In the genomic region with DNA sequence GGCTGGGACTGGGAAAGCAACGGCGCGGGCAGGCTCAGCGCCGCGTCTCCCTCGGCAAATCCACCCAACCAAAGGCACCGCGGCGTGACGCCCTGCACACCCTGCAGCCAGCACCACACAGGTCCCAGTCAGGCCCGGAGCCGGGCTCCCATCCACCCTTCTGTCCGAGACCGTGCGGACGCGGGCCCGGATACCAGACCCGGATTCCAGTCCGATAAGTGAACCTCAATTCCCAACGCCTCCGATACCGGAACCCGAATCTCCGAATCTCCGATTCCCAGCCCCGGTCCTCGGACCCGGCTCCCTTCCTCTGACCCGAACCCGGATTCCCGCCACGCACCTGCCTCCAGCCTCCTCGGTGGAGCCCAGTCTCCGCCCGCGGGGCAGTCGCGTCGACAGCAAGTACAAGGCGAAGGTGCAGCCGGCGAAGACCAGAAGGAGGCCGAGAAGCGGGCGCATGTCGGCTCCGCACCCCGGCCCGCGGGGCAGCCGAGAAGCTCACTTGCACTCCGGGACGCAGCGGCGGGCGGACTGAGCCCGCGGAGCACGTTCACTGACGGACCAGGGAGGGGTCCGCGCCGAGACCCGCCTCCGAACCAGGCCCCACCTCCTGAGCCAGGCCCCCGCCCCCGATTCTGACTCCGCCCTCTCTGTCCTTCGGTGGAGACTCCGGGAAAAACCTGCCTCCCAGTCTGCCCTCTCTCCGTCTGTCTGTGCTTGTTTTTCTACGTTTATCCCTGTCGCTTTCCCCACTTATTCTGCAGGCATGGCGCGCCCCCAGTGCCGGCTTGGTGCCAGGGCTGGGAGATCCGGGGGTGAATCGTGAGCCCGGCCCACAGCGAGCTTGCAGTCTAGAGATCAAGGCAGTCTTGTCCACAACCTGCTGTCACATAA, we compare ENCODE assay signal across 1 cellular context.
TF ChIP-seq lines count a peak whose summit lies in the region.

A gene (minus strand): TSS at position 533 of the 894 bp plus-strand sequence. CDS start 74 bp downstream, at position 459.

TF ChIP-seq in HEK293, 187 proteins besides CTCF, POLR2A, EP300 and RAD21 (continued from another document and continues in another):
- TF ChIP-seq, protein P1, sequence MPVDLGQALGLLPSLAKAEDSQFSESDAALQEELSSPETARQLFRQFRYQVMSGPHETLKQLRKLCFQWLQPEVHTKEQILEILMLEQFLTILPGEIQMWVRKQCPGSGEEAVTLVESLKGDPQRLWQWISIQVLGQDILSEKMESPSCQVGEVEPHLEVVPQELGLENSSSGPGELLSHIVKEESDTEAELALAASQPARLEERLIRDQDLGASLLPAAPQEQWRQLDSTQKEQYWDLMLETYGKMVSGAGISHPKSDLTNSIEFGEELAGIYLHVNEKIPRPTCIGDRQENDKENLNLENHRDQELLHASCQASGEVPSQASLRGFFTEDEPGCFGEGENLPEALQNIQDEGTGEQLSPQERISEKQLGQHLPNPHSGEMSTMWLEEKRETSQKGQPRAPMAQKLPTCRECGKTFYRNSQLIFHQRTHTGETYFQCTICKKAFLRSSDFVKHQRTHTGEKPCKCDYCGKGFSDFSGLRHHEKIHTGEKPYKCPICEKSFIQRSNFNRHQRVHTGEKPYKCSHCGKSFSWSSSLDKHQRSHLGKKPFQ (tag by site-specific recombination; IDR thresholded peaks at IDR 0.05): no peak
- TF ChIP-seq, protein P2, sequence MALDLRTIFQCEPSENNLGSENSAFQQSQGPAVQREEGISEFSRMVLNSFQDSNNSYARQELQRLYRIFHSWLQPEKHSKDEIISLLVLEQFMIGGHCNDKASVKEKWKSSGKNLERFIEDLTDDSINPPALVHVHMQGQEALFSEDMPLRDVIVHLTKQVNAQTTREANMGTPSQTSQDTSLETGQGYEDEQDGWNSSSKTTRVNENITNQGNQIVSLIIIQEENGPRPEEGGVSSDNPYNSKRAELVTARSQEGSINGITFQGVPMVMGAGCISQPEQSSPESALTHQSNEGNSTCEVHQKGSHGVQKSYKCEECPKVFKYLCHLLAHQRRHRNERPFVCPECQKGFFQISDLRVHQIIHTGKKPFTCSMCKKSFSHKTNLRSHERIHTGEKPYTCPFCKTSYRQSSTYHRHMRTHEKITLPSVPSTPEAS (tag by site-specific recombination; IDR thresholded peaks at IDR 0.05): peak; percentile 73
- TF ChIP-seq GLI4 (tag by site-specific recombination; IDR thresholded peaks at IDR 0.05): peak; percentile 94
- peak; percentile 32 for TF ChIP-seq PRDM1 (tag by site-specific recombination; IDR thresholded peaks at IDR 0.05)
- TF ChIP-seq GLIS1 (tag by site-specific recombination; IDR thresholded peaks at IDR 0.05): no peak
- peak; percentile 97 for TF ChIP-seq ZNF501 (tag by site-specific recombination; IDR thresholded peaks at IDR 0.05)
- TF ChIP-seq ZBTB20 (tag by site-specific recombination; IDR thresholded peaks at IDR 0.05): peak; percentile 70
- no peak for TF ChIP-seq ZNF473 (tag by site-specific recombination; IDR thresholded peaks at IDR 0.05)
- no peak for TF ChIP-seq ZNF529 (tag by site-specific recombination; IDR thresholded peaks at IDR 0.05; ENCODE audit: insufficient replicate concordance)
- TF ChIP-seq ZNF561 (tag by site-specific recombination; IDR thresholded peaks at IDR 0.05; ENCODE audit: borderline replicate concordance): peak; percentile 94
- TF ChIP-seq, protein P3, sequence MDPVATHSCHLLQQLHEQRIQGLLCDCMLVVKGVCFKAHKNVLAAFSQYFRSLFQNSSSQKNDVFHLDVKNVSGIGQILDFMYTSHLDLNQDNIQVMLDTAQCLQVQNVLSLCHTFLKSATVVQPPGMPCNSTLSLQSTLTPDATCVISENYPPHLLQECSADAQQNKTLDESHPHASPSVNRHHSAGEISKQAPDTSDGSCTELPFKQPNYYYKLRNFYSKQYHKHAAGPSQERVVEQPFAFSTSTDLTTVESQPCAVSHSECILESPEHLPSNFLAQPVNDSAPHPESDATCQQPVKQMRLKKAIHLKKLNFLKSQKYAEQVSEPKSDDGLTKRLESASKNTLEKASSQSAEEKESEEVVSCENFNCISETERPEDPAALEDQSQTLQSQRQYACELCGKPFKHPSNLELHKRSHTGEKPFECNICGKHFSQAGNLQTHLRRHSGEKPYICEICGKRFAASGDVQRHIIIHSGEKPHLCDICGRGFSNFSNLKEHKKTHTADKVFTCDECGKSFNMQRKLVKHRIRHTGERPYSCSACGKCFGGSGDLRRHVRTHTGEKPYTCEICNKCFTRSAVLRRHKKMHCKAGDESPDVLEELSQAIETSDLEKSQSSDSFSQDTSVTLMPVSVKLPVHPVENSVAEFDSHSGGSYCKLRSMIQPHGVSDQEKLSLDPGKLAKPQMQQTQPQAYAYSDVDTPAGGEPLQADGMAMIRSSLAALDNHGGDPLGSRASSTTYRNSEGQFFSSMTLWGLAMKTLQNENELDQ (tag by site-specific recombination; IDR thresholded peaks at IDR 0.05; ENCODE audit: low read depth): no peak
- TF ChIP-seq ZNF121 (tag by site-specific recombination; IDR thresholded peaks at IDR 0.05): peak; percentile 74
- TF ChIP-seq, protein P4, sequence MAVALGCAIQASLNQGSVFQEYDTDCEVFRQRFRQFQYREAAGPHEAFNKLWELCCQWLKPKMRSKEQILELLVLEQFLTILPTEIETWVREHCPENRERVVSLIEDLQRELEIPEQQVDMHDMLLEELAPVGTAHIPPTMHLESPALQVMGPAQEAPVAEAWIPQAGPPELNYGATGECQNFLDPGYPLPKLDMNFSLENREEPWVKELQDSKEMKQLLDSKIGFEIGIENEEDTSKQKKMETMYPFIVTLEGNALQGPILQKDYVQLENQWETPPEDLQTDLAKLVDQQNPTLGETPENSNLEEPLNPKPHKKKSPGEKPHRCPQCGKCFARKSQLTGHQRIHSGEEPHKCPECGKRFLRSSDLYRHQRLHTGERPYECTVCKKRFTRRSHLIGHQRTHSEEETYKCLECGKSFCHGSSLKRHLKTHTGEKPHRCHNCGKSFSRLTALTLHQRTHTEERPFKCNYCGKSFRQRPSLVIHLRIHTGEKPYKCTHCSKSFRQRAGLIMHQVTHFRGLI (tag by site-specific recombination; IDR thresholded peaks at IDR 0.05): no peak; the same call in 1 of the 2 replicates
- TF ChIP-seq ZNF391 (tag by site-specific recombination; IDR thresholded peaks at IDR 0.05; ENCODE audit: borderline replicate concordance, low read depth): peak; percentile 54; the same call in 1 of the 2 replicates
- no peak for TF ChIP-seq ZNF223 (tag by site-specific recombination; IDR thresholded peaks at IDR 0.05)
- peak; percentile 99 for TF ChIP-seq ZNF660 (tag by site-specific recombination; IDR thresholded peaks at IDR 0.05)
- TF ChIP-seq SCRT2 (tag by site-specific recombination; IDR thresholded peaks at IDR 0.05): no peak; the same call in none of the 2 replicates
- TF ChIP-seq ZNF747 (tag by site-specific recombination; IDR thresholded peaks at IDR 0.05): no peak
- TF ChIP-seq, protein P5, sequence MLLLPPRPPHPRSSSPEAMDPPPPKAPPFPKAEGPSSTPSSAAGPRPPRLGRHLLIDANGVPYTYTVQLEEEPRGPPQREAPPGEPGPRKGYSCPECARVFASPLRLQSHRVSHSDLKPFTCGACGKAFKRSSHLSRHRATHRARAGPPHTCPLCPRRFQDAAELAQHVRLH (tag by site-specific recombination; IDR thresholded peaks at IDR 0.05): peak; percentile 73; the same call in 1 of the 2 replicates
- TF ChIP-seq, protein P6, sequence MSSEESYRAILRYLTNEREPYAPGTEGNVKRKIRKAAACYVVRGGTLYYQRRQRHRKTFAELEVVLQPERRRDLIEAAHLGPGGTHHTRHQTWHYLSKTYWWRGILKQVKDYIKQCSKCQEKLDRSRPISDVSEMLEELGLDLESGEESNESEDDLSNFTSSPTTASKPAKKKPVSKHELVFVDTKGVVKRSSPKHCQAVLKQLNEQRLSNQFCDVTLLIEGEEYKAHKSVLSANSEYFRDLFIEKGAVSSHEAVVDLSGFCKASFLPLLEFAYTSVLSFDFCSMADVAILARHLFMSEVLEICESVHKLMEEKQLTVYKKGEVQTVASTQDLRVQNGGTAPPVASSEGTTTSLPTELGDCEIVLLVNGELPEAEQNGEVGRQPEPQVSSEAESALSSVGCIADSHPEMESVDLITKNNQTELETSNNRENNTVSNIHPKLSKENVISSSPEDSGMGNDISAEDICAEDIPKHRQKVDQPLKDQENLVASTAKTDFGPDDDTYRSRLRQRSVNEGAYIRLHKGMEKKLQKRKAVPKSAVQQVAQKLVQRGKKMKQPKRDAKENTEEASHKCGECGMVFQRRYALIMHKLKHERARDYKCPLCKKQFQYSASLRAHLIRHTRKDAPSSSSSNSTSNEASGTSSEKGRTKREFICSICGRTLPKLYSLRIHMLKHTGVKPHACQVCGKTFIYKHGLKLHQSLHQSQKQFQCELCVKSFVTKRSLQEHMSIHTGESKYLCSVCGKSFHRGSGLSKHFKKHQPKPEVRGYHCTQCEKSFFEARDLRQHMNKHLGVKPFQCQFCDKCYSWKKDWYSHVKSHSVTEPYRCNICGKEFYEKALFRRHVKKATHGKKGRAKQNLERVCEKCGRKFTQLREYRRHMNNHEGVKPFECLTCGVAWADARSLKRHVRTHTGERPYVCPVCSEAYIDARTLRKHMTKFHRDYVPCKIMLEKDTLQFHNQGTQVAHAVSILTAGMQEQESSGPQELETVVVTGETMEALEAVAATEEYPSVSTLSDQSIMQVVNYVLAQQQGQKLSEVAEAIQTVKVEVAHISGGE (tag by site-specific recombination; conservative IDR thresholded peaks at IDR 0.05; ENCODE audit: low read depth): peak; percentile 99
- no peak for TF ChIP-seq ZNF10 (tag by site-specific recombination; IDR thresholded peaks at IDR 0.05)
- peak; percentile 100 for TF ChIP-seq ZFP37 (tag by site-specific recombination; IDR thresholded peaks at IDR 0.05)
- peak; percentile 37; the same call in 1 of the 2 replicates for TF ChIP-seq ZFHX2 (tag by site-specific recombination; conservative IDR thresholded peaks at IDR 0.05)
- TF ChIP-seq ZNF311 (tag by site-specific recombination; IDR thresholded peaks at IDR 0.05; ENCODE audit: borderline replicate concordance): no peak
- no peak for TF ChIP-seq ZNF157 (tag by site-specific recombination; IDR thresholded peaks at IDR 0.05)
- TF ChIP-seq, protein P7, sequence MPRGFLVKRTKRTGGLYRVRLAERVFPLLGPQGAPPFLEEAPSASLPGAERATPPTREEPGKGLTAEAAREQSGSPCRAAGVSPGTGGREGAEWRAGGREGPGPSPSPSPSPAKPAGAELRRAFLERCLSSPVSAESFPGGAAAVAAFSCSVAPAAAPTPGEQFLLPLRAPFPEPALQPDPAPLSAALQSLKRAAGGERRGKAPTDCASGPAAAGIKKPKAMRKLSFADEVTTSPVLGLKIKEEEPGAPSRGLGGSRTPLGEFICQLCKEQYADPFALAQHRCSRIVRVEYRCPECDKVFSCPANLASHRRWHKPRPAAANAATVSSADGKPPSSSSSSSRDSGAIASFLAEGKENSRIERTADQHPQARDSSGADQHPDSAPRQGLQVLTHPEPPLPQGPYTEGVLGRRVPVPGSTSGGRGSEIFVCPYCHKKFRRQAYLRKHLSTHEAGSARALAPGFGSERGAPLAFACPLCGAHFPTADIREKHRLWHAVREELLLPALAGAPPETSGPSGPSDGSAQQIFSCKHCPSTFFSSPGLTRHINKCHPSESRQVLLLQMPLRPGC (tag by site-specific recombination; IDR thresholded peaks at IDR 0.05): peak; percentile 53; the same call in 1 of the 2 replicates
- TF ChIP-seq, protein P8, sequence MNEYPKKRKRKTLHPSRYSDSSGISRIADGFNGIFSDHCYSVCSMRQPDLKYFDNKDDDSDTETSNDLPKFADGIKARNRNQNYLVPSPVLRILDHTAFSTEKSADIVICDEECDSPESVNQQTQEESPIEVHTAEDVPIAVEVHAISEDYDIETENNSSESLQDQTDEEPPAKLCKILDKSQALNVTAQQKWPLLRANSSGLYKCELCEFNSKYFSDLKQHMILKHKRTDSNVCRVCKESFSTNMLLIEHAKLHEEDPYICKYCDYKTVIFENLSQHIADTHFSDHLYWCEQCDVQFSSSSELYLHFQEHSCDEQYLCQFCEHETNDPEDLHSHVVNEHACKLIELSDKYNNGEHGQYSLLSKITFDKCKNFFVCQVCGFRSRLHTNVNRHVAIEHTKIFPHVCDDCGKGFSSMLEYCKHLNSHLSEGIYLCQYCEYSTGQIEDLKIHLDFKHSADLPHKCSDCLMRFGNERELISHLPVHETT (tag by site-specific recombination; IDR thresholded peaks at IDR 0.05): peak; percentile 75; the same call in 1 of the 2 replicates
- TF ChIP-seq KLF16 (tag by site-specific recombination; IDR thresholded peaks at IDR 0.05): peak; percentile 94
- TF ChIP-seq ZNF768 (tag by site-specific recombination; IDR thresholded peaks at IDR 0.05): no peak; the same call in 1 of the 2 replicates
- peak; percentile 66 for TF ChIP-seq ZBTB17 (tag by site-specific recombination; IDR thresholded peaks at IDR 0.05)
- TF ChIP-seq ZNF610 (tag by site-specific recombination; IDR thresholded peaks at IDR 0.05; ENCODE audit: borderline replicate concordance): peak; percentile 84; the same call in 1 of the 2 replicates
- no peak for TF ChIP-seq ZNF16 (tag by site-specific recombination; IDR thresholded peaks at IDR 0.05; ENCODE audit: low read depth)
- TF ChIP-seq TRIM28 (IDR thresholded peaks at IDR 0.05; ENCODE audit: borderline replicate concordance, low read length): peak; percentile 90; the same call in 1 of the 2 replicates
- TF ChIP-seq ZNF2 (tag by site-specific recombination; IDR thresholded peaks at IDR 0.05): peak; percentile 91
- TF ChIP-seq, protein P9, sequence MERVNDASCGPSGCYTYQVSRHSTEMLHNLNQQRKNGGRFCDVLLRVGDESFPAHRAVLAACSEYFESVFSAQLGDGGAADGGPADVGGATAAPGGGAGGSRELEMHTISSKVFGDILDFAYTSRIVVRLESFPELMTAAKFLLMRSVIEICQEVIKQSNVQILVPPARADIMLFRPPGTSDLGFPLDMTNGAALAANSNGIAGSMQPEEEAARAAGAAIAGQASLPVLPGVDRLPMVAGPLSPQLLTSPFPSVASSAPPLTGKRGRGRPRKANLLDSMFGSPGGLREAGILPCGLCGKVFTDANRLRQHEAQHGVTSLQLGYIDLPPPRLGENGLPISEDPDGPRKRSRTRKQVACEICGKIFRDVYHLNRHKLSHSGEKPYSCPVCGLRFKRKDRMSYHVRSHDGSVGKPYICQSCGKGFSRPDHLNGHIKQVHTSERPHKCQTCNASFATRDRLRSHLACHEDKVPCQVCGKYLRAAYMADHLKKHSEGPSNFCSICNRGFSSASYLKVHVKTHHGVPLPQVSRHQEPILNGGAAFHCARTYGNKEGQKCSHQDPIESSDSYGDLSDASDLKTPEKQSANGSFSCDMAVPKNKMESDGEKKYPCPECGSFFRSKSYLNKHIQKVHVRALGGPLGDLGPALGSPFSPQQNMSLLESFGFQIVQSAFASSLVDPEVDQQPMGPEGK (tag by site-specific recombination; IDR thresholded peaks at IDR 0.05): peak; percentile 79
- no peak; the same call in 1 of the 2 replicates for TF ChIP-seq ZNF701 (tag by site-specific recombination; IDR thresholded peaks at IDR 0.05)
- TF ChIP-seq KLF10 (tag by site-specific recombination; IDR thresholded peaks at IDR 0.05): peak; percentile 71; the same call in 1 of the 2 replicates
